Comparison of ENCODE assay signal across 20 cellular contexts in the genomic region with DNA sequence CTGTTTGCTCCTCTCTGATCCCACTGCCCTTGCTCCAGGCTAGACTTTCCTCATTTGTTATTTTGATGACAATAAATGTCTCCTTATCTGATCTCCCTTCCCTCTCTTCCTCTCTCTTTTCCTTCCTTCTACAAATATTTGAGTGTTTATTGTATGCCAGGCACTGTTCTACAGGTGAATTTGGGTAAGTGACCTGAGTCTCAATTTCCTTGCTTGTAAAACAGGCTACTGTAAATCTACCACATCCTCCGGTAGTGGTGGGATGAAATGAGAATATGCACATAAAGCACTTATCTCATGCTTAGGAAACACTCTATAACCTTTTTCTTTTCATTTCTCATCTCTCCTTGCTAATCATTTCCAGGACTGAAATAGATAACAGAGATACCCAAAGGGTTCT.
DNase-seq lines count a peak whose midpoint lies in the region; ATAC-seq and TF ChIP-seq lines count a peak whose summit lies in the region.
"Had no signal": no experiment of that assay in that cellular context is flagged by ENCODE, and none has a peak within 500 bp of the region (broad histone marks: within the 10 kb centered on the region; RNA-seq: fewer than 3 reads in every experiment).

No MANE protein-coding gene starts in this region.

- TF ChIP-seq POLR2A in tibial nerve (IDR thresholded peaks at IDR 0.05) = no peak

- peak overlapping the region; percentile 25 to 59 for H3K4me3 Mint-ChIP-seq in activated T-cell treated with anti-CD3 and anti-CD28 coated beads, Interleukin-2, amount 50 U/mL, for 72 hours
- no peak overlapping the region for H3K4me3 Mint-ChIP-seq in activated T-cell treated with anti-CD3 and anti-CD28 coated beads, Interleukin-2, amount 50 U/mL, for 24 hours
- no peak overlapping the region for H3K4me3 Mint-ChIP-seq in activated naive CD8-positive, alpha-beta T cell treated with anti-CD3 and anti-CD28 coated beads, Interleukin-2, amount 50 U/mL, for 24 hours
- H3K4me3 Mint-ChIP-seq in stimulated activated naive CD8-positive, alpha-beta T cell treated with anti-CD3 and anti-CD28 coated beads, Interleukin-15, amount 100 ng/mL, for 72 hours = peak overlapping the region in 1 of 2 donors; percentile 70
- H3K4me3 Mint-ChIP-seq: immature natural killer cell had no signal

- ATAC-seq in activated T-cell treated with anti-CD3 and anti-CD28 coated beads, Interleukin-2, amount 50 U/mL, for 72 hours (replicated peaks in 1 of 2) = peak; percentile 63 to 66
- ATAC-seq in activated naive CD8-positive, alpha-beta T cell treated with anti-CD3 and anti-CD28 coated beads, Interleukin-2, amount 50 U/mL, for 24 hours = peak; percentile 43
- peak; percentile 89 for ATAC-seq in stimulated activated naive CD8-positive, alpha-beta T cell treated with anti-CD3 and anti-CD28 coated beads, Interleukin-15, amount 100 ng/mL, for 72 hours
- ATAC-seq: left ventricle myocardium superior, Right ventricle myocardium inferior had no signal

- no peak overlapping the region for H3K4me3 ChIP-seq in tibial nerve
- H3K4me3 ChIP-seq: cardiac muscle cell, MG63, skin epidermis, uterus had no signal

- no peaks in the 10 kb centered on the region for H3K27me3 ChIP-seq in tibial nerve
- H3K27me3 ChIP-seq: cardiac muscle cell, MG63, uterus had no signal

- H3K27me3 Mint-ChIP-seq in activated T-cell treated with anti-CD3 and anti-CD28 coated beads, Interleukin-2, amount 50 U/mL, for 72 hours (ENCODE audit: low read depth) = no peaks in the 10 kb centered on the region
- H3K27me3 Mint-ChIP-seq in activated T-cell treated with anti-CD3 and anti-CD28 coated beads, Interleukin-2, amount 50 U/mL, for 24 hours = no peaks in the 10 kb centered on the region
- no peaks in the 10 kb centered on the region for H3K27me3 Mint-ChIP-seq in activated naive CD8-positive, alpha-beta T cell treated with anti-CD3 and anti-CD28 coated beads, Interleukin-2, amount 50 U/mL, for 24 hours
- no peaks in the 10 kb centered on the region for H3K27me3 Mint-ChIP-seq in stimulated activated naive CD8-positive, alpha-beta T cell treated with anti-CD3 and anti-CD28 coated beads, Interleukin-15, amount 100 ng/mL, for 72 hours

- 95 to 97% methylated on average over 1 of the region's 1 CpG for WGBS in tibial nerve, 2 donors

- no peaks in the 10 kb centered on the region for H3K36me3 ChIP-seq in tibial nerve
- H3K36me3 ChIP-seq: cardiac muscle cell, MG63, uterus had no signal

- no peak for TF ChIP-seq EP300 in tibial nerve (IDR thresholded peaks at IDR 0.05)

- H3K27ac ChIP-seq in tibial nerve = no peak overlapping the region
- H3K27ac ChIP-seq: cardiac muscle cell, skin epidermis, uterus had no signal

- no peaks in the 10 kb centered on the region for H3K9me3 ChIP-seq in tibial nerve
- H3K9me3 ChIP-seq: MG63, uterus had no signal

- TF ChIP-seq CTCF in tibial nerve (IDR thresholded peaks at IDR 0.05) = no peak

- in situ Hi-C loops in KBM-7 (cut with MboI; ENCODE audit: low pct_unique_long_range_greater_than_20kb, low sequenced_read_pairs) = no loop called here

- H3K27ac Mint-ChIP-seq in activated T-cell treated with anti-CD3 and anti-CD28 coated beads, Interleukin-2, amount 50 U/mL, for 72 hours = peak overlapping the region; percentile 33
- H3K27ac Mint-ChIP-seq in activated T-cell treated with anti-CD3 and anti-CD28 coated beads, Interleukin-2, amount 50 U/mL, for 24 hours = no peak overlapping the region
- no peak overlapping the region for H3K27ac Mint-ChIP-seq in activated naive CD8-positive, alpha-beta T cell treated with anti-CD3 and anti-CD28 coated beads, Interleukin-2, amount 50 U/mL, for 24 hours
- H3K27ac Mint-ChIP-seq in stimulated activated naive CD8-positive, alpha-beta T cell treated with anti-CD3 and anti-CD28 coated beads, Interleukin-15, amount 100 ng/mL, for 72 hours = peak overlapping the region in 1 of 2 donors; percentile 21
- H3K27ac Mint-ChIP-seq: immature natural killer cell had no signal

- H3K4me1 ChIP-seq in tibial nerve = peaks cover 0 to 3% (median 0%) of the 10 kb centered on the region in 4 donors
- H3K4me1 ChIP-seq: uterus had no signal

- DNase-seq in activated T-cell treated with anti-CD3 and anti-CD28 coated beads, Interleukin-2, amount 50 U/mL, for 72 hours = peak; percentile 7 to 15
- no peak for DNase-seq in activated T-cell treated with anti-CD3 and anti-CD28 coated beads, Interleukin-2, amount 50 U/mL, for 24 hours
- DNase-seq in OCI-M1 (lab: John Stamatoyannopoulos, UW) (peak; percentile 38), tibial nerve (ENCODE audit: low spot score in 2 of 2) (no peak), KBM-7 (no peak), NCI-H1436 (lab: John Stamatoyannopoulos, UW) (no peak)
- DNase-seq in activated naive CD8-positive, alpha-beta T cell treated with anti-CD3 and anti-CD28 coated beads, Interleukin-2, amount 50 U/mL, for 24 hours = no peak
- DNase-seq in stimulated activated naive CD8-positive, alpha-beta T cell treated with anti-CD3 and anti-CD28 coated beads, Interleukin-15, amount 100 ng/mL, for 72 hours = no peak
- DNase-seq: activated T-cell treated with anti-CD3 and anti-CD28 coated beads, Interleukin-2, amount 50 U/mL, for 48 hours; amygdala; C1 segment of cervical spinal cord; dermis blood vessel endothelial cell; immature natural killer cell; left ventricle myocardium superior; MG63; stimulated activated CD4-positive, alpha-beta T cell treated with anti-CD3 and anti-CD28 coated beads, Interleukin-4, amount 100 ng/mL, for 4 hours; uterus had no signal

- H3K9me3 Mint-ChIP-seq in activated T-cell treated with anti-CD3 and anti-CD28 coated beads, Interleukin-2, amount 50 U/mL, for 72 hours = no peaks in the 10 kb centered on the region
- H3K9me3 Mint-ChIP-seq in activated T-cell treated with anti-CD3 and anti-CD28 coated beads, Interleukin-2, amount 50 U/mL, for 24 hours = no peaks in the 10 kb centered on the region
- no peaks in the 10 kb centered on the region for H3K9me3 Mint-ChIP-seq in activated naive CD8-positive, alpha-beta T cell treated with anti-CD3 and anti-CD28 coated beads, Interleukin-2, amount 50 U/mL, for 24 hours
- no peaks in the 10 kb centered on the region for H3K9me3 Mint-ChIP-seq in stimulated activated naive CD8-positive, alpha-beta T cell treated with anti-CD3 and anti-CD28 coated beads, Interleukin-15, amount 100 ng/mL, for 72 hours
- H3K9me3 Mint-ChIP-seq: immature natural killer cell had no signal

- H3K4me1 Mint-ChIP-seq in activated T-cell treated with anti-CD3 and anti-CD28 coated beads, Interleukin-2, amount 50 U/mL, for 72 hours (ENCODE audit: low read depth) = peaks cover 28% of the 10 kb centered on the region
- peaks cover 34% of the 10 kb centered on the region for H3K4me1 Mint-ChIP-seq in activated T-cell treated with anti-CD3 and anti-CD28 coated beads, Interleukin-2, amount 50 U/mL, for 24 hours (ENCODE audit: low read depth)
- H3K4me1 Mint-ChIP-seq in activated naive CD8-positive, alpha-beta T cell treated with anti-CD3 and anti-CD28 coated beads, Interleukin-2, amount 50 U/mL, for 24 hours = peaks cover 24% of the 10 kb centered on the region
- H3K4me1 Mint-ChIP-seq in stimulated activated naive CD8-positive, alpha-beta T cell treated with anti-CD3 and anti-CD28 coated beads, Interleukin-15, amount 100 ng/mL, for 72 hours = peaks cover 29% of the 10 kb centered on the region
- H3K4me1 Mint-ChIP-seq: immature natural killer cell had no signal

- H3K36me3 Mint-ChIP-seq in activated T-cell treated with anti-CD3 and anti-CD28 coated beads, Interleukin-2, amount 50 U/mL, for 72 hours (ENCODE audit: insufficient read depth in 2 of 2) = no peaks in the 10 kb centered on the region
- no peaks in the 10 kb centered on the region for H3K36me3 Mint-ChIP-seq in activated T-cell treated with anti-CD3 and anti-CD28 coated beads, Interleukin-2, amount 50 U/mL, for 24 hours (ENCODE audit: low read depth)
- H3K36me3 Mint-ChIP-seq in activated naive CD8-positive, alpha-beta T cell treated with anti-CD3 and anti-CD28 coated beads, Interleukin-2, amount 50 U/mL, for 24 hours (ENCODE audit: low read depth) = no peaks in the 10 kb centered on the region
- H3K36me3 Mint-ChIP-seq: immature natural killer cell had no signal

Comparison
In these comparisons a context has a peak if more than half of its experiments do, and no peak if none do; other contexts are left out.
1. DNase-seq: peak in activated T-cell treated with anti-CD3 and anti-CD28 coated beads, Interleukin-2, amount 50 U/mL, for 72 hours (2 of 2) and OCI-M1 (single experiment); none in activated T-cell treated with anti-CD3 and anti-CD28 coated beads, Interleukin-2, amount 50 U/mL, for 24 hours (single experiment), activated naive CD8-positive, alpha-beta T cell treated with anti-CD3 and anti-CD28 coated beads, Interleukin-2, amount 50 U/mL, for 24 hours (single experiment), stimulated activated naive CD8-positive, alpha-beta T cell treated with anti-CD3 and anti-CD28 coated beads, Interleukin-15, amount 100 ng/mL, for 72 hours (0 of 2), tibial nerve (0 of 2), KBM-7 (single experiment) and NCI-H1436 (single experiment).
2. H3K4me3 Mint-ChIP-seq: peak in activated T-cell treated with anti-CD3 and anti-CD28 coated beads, Interleukin-2, amount 50 U/mL, for 72 hours (2 of 2); none in activated T-cell treated with anti-CD3 and anti-CD28 coated beads, Interleukin-2, amount 50 U/mL, for 24 hours (single experiment) and activated naive CD8-positive, alpha-beta T cell treated with anti-CD3 and anti-CD28 coated beads, Interleukin-2, amount 50 U/mL, for 24 hours (single experiment).
3. Peak in every context shown above with its lines, with median percentiles within 50 percentile points of each other: ATAC-seq.